In the genomic region with DNA sequence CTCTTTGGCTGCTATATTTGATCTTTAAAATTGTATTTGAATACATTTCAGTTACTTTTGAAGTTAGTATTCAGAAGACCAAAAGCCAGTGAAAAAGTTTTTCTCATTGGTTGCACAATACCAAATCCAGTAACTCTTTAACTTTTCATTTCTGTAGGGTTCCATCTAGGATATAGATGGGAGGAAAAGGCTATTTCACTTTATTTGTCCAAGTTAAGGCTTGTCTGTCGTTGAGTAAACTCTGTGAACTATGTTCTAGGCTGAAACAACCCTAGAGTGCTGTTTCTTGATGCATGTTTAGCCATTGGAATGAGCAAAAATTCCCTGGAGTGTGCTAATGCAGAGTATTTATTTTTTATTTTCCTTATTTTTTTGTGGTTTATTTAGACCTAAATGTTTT, we compare ENCODE assay signal across 21 cellular contexts.
DNase-seq lines count a peak whose midpoint lies in the region; ATAC-seq and TF ChIP-seq lines count a peak whose summit lies in the region.
"Had no signal": no experiment of that assay in that cellular context is flagged by ENCODE, and none has a peak within 500 bp of the region (broad histone marks: within the 10 kb centered on the region; RNA-seq: fewer than 3 reads in every experiment).

No MANE protein-coding gene starts in this region.

- BruUV-seq in MCF 10A (replicated peaks; lab: Mats Ljungman, UMichigan): no TSS peak

- no peak overlapping the region for H3K4me3 ChIP-seq in liver (ENCODE audit: low read depth in 1 of 3, low read length in 3 of 3)
- H3K4me3 ChIP-seq: BLaER1 had no signal

- H3K27ac ChIP-seq in liver (ENCODE audit: low read depth in 1 of 2, low read length in 2 of 2): no peak overlapping the region
- H3K27ac ChIP-seq: BLaER1 had no signal

- TF ChIP-seq RAD21 in liver (IDR thresholded peaks at IDR 0.05): no peak

- H3K27me3 Mint-ChIP-seq in MCF 10A (ENCODE audit: insufficient read depth, unreplicated experiment): peaks cover 88% of the 10 kb centered on the region
- H3K27me3 Mint-ChIP-seq: CD4-positive, alpha-beta memory T cell; CD4-positive, CD25-positive, alpha-beta regulatory T cell; CD8-positive, alpha-beta memory T cell had no signal

- DNase-seq in HuH-7.5 (ENCODE audit: low spot score) (peak; percentile 5), left lobe of liver (ENCODE audit: low spot score) (no peak), left cardiac atrium (no peak), MCF 10A (ENCODE audit: unreplicated experiment) (no peak), GF-D8 (lab: John Stamatoyannopoulos, UW) (no peak), GM03348 (ENCODE audit: low spot score) (no peak)
- DNase-seq: 8988T; ACHN; BE2C; C1 segment of cervical spinal cord; CD4-positive, alpha-beta memory T cell; CD4-positive, CD25-positive, alpha-beta regulatory T cell; CD8-positive, alpha-beta memory T cell; COR-L47; DMS 273 treated with DMSO at 0.1 percent for 48 hours; DMS153; DMS53; DMS79 treated with DMSO at 0.1 percent for 48 hours had no signal

- POLR2A ChIA-PET in MCF 10A (lab: Yijun Ruan, JAX): no interaction called here

- TF ChIP-seq CTCF in liver (IDR thresholded peaks at IDR 0.05; ENCODE audit: low read depth, low read length, missing input control) (no peak), MCF 10A (IDR thresholded peaks at IDR 0.05; ENCODE audit: unreplicated experiment) (no peak)

- H3K4me1 Mint-ChIP-seq in MCF 10A (ENCODE audit: insufficient read depth, unreplicated experiment): no peaks in the 10 kb centered on the region
- H3K4me1 Mint-ChIP-seq: CD14-positive monocyte; CD4-positive, alpha-beta memory T cell; CD4-positive, CD25-positive, alpha-beta regulatory T cell; CD8-positive, alpha-beta memory T cell had no signal

- no peak overlapping the region for H3K4me3 Mint-ChIP-seq in MCF 10A (ENCODE audit: unreplicated experiment)
- H3K4me3 Mint-ChIP-seq: CD14-positive monocyte; CD4-positive, alpha-beta memory T cell; CD4-positive, CD25-positive, alpha-beta regulatory T cell; CD8-positive, alpha-beta memory T cell had no signal

- ATAC-seq in left lobe of liver (peak; percentile 50), left cardiac atrium (no peak)

- no peaks in the 10 kb centered on the region for H3K36me3 ChIP-seq in liver (ENCODE audit: control insufficient read depth in 4 of 4, insufficient read depth in 3 of 4, low read depth in 1 of 4, low read length in 3 of 4)
- H3K36me3 ChIP-seq: BE2C, BLaER1 had no signal

- CTCF ChIA-PET in MCF 10A (lab: Yijun Ruan, JAX): no interaction called here

- H3K9ac ChIP-seq in liver (ENCODE audit: low read depth in 1 of 2, low read length in 2 of 2): no peak overlapping the region
- H3K9ac ChIP-seq: BLaER1 had no signal

- intact Hi-C loops in left cardiac atrium (cut with DNase I): no loop called here
- intact Hi-C loops in MCF 10A (cut with micrococcal nuclease): no loop called here

- H3K9me3 Mint-ChIP-seq in MCF 10A (ENCODE audit: unreplicated experiment): no peaks in the 10 kb centered on the region

- no peaks in the 10 kb centered on the region for H3K36me3 Mint-ChIP-seq in MCF 10A (ENCODE audit: insufficient read depth, unreplicated experiment)
- H3K36me3 Mint-ChIP-seq: CD14-positive monocyte; CD4-positive, alpha-beta memory T cell; CD4-positive, CD25-positive, alpha-beta regulatory T cell; CD8-positive, alpha-beta memory T cell had no signal

- no peak overlapping the region for H3K27ac Mint-ChIP-seq in MCF 10A (ENCODE audit: low read depth, unreplicated experiment)
- H3K27ac Mint-ChIP-seq: CD14-positive monocyte; CD4-positive, alpha-beta memory T cell; CD4-positive, CD25-positive, alpha-beta regulatory T cell; CD8-positive, alpha-beta memory T cell had no signal

- H3K27me3 ChIP-seq in liver (ENCODE audit: control insufficient read depth in 4 of 4, insufficient read depth in 4 of 4, low read length in 3 of 4): no peaks in the 10 kb centered on the region
- H3K27me3 ChIP-seq: BE2C, BLaER1 had no signal

- no peaks in the 10 kb centered on the region for H3K4me1 ChIP-seq in liver (ENCODE audit: control insufficient read depth in 4 of 4, insufficient read depth in 4 of 4, low read length in 3 of 4)
- H3K4me1 ChIP-seq: BE2C, BLaER1 had no signal

- 11% methylated on average over 1 of the region's 1 CpG for WGBS in liver

- H3K9me3 ChIP-seq in liver (ENCODE audit: control insufficient read depth in 4 of 4, low read length in 3 of 4): no peaks in the 10 kb centered on the region
- H3K9me3 ChIP-seq: BE2C, BLaER1 had no signal

TF ChIP-seq in liver, 16 proteins besides CTCF, POLR2A, EP300 and RAD21:
- TF ChIP-seq FOXA2 (IDR thresholded peaks at IDR 0.05): no peak
- TF ChIP-seq YY1 (IDR thresholded peaks at IDR 0.05): peak; percentile 16
